Comparison of ENCODE assay signal across 12 cellular contexts in genomic region chr4:101199507-101200285, GRCh38.
DNase-seq lines count a peak whose midpoint lies in the region; ATAC-seq, FAIRE-seq and TF ChIP-seq lines count a peak whose summit lies in the region.
"Had no signal": no experiment of that assay in that cellular context is flagged by ENCODE, and none has a peak within 500 bp of the region (broad histone marks: within the 10 kb centered on the region; RNA-seq: fewer than 3 reads in every experiment).

No MANE protein-coding gene starts in this region.

- no peak overlapping the region for H3K4me3 ChIP-seq in fibroblast of pulmonary artery (replicated peaks; ENCODE audit: low read depth, low read length)
- H3K4me3 ChIP-seq in gastrocnemius medialis, result no peak overlapping the region
- H3K4me3 ChIP-seq in uterus, result no peak overlapping the region
- H3K4me3 ChIP-seq: prostate gland, testis had no signal

- TF ChIP-seq CTCF in fibroblast of pulmonary artery (IDR thresholded peaks at IDR 0.05; ENCODE audit: low read length, missing control alignments), result no peak
- peak in 2 of 5 experiments; percentile 21 to 39 for TF ChIP-seq CTCF in gastrocnemius medialis (IDR thresholded peaks at IDR 0.05 in 4 of 5, conservative IDR thresholded peaks at IDR 0.05 in 1 of 5)
- no peak for TF ChIP-seq CTCF in uterus (IDR thresholded peaks at IDR 0.05)

- H3K27me3 ChIP-seq in gastrocnemius medialis (no peaks in the 10 kb centered on the region), uterus (no peaks in the 10 kb centered on the region)
- H3K27me3 ChIP-seq: foreskin keratinocyte, testis had no signal

- H3K27ac ChIP-seq in gastrocnemius medialis, result peak overlapping the region; percentile 29 to 63 (median 56)
- H3K27ac ChIP-seq in uterus, result no peak overlapping the region
- H3K27ac ChIP-seq: prostate gland, testis had no signal

- intact Hi-C loops in gastrocnemius medialis (cut with DNase I; ENCODE audit: low total_unique reads) (no loop called here), uterus (cut with DNase I; ENCODE audit: low total_unique reads) (no loop called here)

- in situ Hi-C loops in gastrocnemius medialis (cut with MboI; ENCODE audit: low sequenced_read_pairs in 4 of 4), result loop anchor here in 2 of 4 donors (25.0 kb wide), 2 partner anchors 138 to 787 kb away; partner anchors contain the start of gene PPP3CA (in 2 of the 2)

- ATAC-seq in gastrocnemius medialis, result peak; percentile 90 to 91

- TF ChIP-seq POLR2A in gastrocnemius medialis (IDR thresholded peaks at IDR 0.05) (no peak), uterus (IDR thresholded peaks at IDR 0.05) (no peak)

- DNase-seq in NCI-H748 (lab: John Stamatoyannopoulos, UW; ENCODE audit: unreplicated experiment) (peak; percentile 34), NCI-H748 treated with DMSO at 0.1 percent for 48 hours (lab: John Stamatoyannopoulos, UW) (no peak), RCC 7860 (ENCODE audit: low spot score) (peak; percentile 80), fibroblast of pulmonary artery (ENCODE audit: low read depth) (peak; percentile 23), gastrocnemius medialis (no peak), NCI-H1417 (lab: John Stamatoyannopoulos, UW) (no peak), HK-2 (ENCODE audit: unreplicated experiment) (no peak), uterus (no peak)
- DNase-seq: SHP77 treated with DMSO at 0.1 percent for 48 hours, testis had no signal

- H3K4me1 ChIP-seq in gastrocnemius medialis, result peaks cover 49% of the 10 kb centered on the region in 2 donors
- no peaks in the 10 kb centered on the region for H3K4me1 ChIP-seq in uterus
- H3K4me1 ChIP-seq: prostate gland had no signal

- FAIRE-seq in RCC 7860 (lab: Jason Lieb, UNC), result peak; percentile 88

- H3K36me3 ChIP-seq in gastrocnemius medialis (no peaks in the 10 kb centered on the region), uterus (no peaks in the 10 kb centered on the region)
- H3K36me3 ChIP-seq: prostate gland had no signal

- H3K9me3 ChIP-seq in gastrocnemius medialis (no peaks in the 10 kb centered on the region), uterus (no peaks in the 10 kb centered on the region)
- H3K9me3 ChIP-seq: prostate gland, testis had no signal

Comparison
In these comparisons a context has a peak if more than half of its experiments do, and no peak if none do; other contexts are left out.
1. DNase-seq: peak in NCI-H748 (single experiment), RCC 7860 (single experiment) and fibroblast of pulmonary artery (single experiment); none in NCI-H748 treated with DMSO at 0.1 percent for 48 hours (single experiment), gastrocnemius medialis (0 of 2), NCI-H1417 (0 of 3), HK-2 (single experiment) and uterus (0 of 2).
2. H3K27ac ChIP-seq: peak in gastrocnemius medialis (4 of 4); none in uterus (0 of 2).